Comparison of ENCODE assay signal across 16 cellular contexts in genomic region chr11:69009441-69010211, GRCh38. TPM values are rescaled to one million over a fixed set of nuclear protein-coding genes. Genes with fewer than 3 reads are reported as not detected.
DNase-seq lines count a peak whose midpoint lies in the region; ATAC-seq and TF ChIP-seq lines count a peak whose summit lies in the region.
"Had no signal": no experiment of that assay in that cellular context is flagged by ENCODE, and none has a peak within 500 bp of the region (broad histone marks: within the 10 kb centered on the region; RNA-seq: fewer than 3 reads in every experiment).

No MANE protein-coding gene starts in this region.

- H3K79me1 ChIP-seq in mesenchymal stem cell (replicated peaks; ENCODE audit: low read length, poor library complexity, severe bottlenecking): peaks cover 5% of the 10 kb centered on the region

- no peak overlapping the region for H2AFZ ChIP-seq in mesenchymal stem cell (ENCODE audit: low read depth, low read length)

- DNase-seq in HFF-Myc (ENCODE audit: extremely low read depth, low read depth) (no peak), astrocyte of the hippocampus (ENCODE audit: low read depth, low spot score) (peak; percentile 48), mesenchymal stem cell (peak; percentile 10), stomach (no peak), type B pancreatic cell (ENCODE audit: extremely low spot score, unreplicated experiment) (no peak), HCEC 1CT (no peak)
- DNase-seq: CD8-positive, alpha-beta T cell; immature natural killer cell; nucleus accumbens; WERI-Rb-1 had no signal

- H3K36me3 Mint-ChIP-seq in type B pancreatic cell: no peaks in the 10 kb centered on the region
- H3K36me3 Mint-ChIP-seq: CD8-positive, alpha-beta T cell; immature natural killer cell had no signal

- H2AK5ac ChIP-seq in mesenchymal stem cell (ENCODE audit: low read length, severe bottlenecking): peak overlapping the region; percentile 49

- no peak overlapping the region for H3K4me3 Mint-ChIP-seq in type B pancreatic cell
- H3K4me3 Mint-ChIP-seq: CD8-positive, alpha-beta T cell; central memory CD8-positive, alpha-beta T cell; immature natural killer cell had no signal

- peak overlapping the region in 1 of 2 experiments; percentile 46 for H3K14ac ChIP-seq in mesenchymal stem cell (ENCODE audit: low read length in 2 of 2)

- H2BK15ac ChIP-seq in mesenchymal stem cell (ENCODE audit: low read depth, poor library complexity, severe bottlenecking): peak overlapping the region; percentile 68

- H2BK120ac ChIP-seq in mesenchymal stem cell (ENCODE audit: low read depth, low read length): peak overlapping the region; percentile 59

- H3K4me1 ChIP-seq in mesenchymal stem cell (ENCODE audit: control insufficient read depth, insufficient read depth, low read depth, low read length): peaks cover 68% of the 10 kb centered on the region
- peaks cover 44 to 93% (median 75%) of the 10 kb centered on the region in 4 donors for H3K4me1 ChIP-seq in stomach

- H2BK5ac ChIP-seq in mesenchymal stem cell (ENCODE audit: low read depth, low read length, poor library complexity, severe bottlenecking): no peak overlapping the region

- H2BK12ac ChIP-seq in mesenchymal stem cell (ENCODE audit: low read length in 2 of 2): peak overlapping the region; percentile 79 to 89

- TF ChIP-seq CTCF in HFF-Myc (IDR thresholded peaks at IDR 0.05; ENCODE audit: low read depth, low read length, missing control alignments): no peak
- no peak for TF ChIP-seq CTCF in stomach (IDR thresholded peaks at IDR 0.05)
- no peak for TF ChIP-seq CTCF in type B pancreatic cell (conservative IDR thresholded peaks at IDR 0.05)

- H3K27ac Mint-ChIP-seq in type B pancreatic cell: no peak overlapping the region
- H3K27ac Mint-ChIP-seq: CD8-positive, alpha-beta T cell; immature natural killer cell had no signal

- peaks cover 16 to 32% of the 10 kb centered on the region in 2 experiments for H3K36me3 ChIP-seq in mesenchymal stem cell (ENCODE audit: control insufficient read depth in 1 of 2, insufficient read depth in 2 of 2, low read depth in 1 of 2, low read length in 2 of 2)
- peaks cover 14 to 23% (median 17%) of the 10 kb centered on the region in 4 donors for H3K36me3 ChIP-seq in stomach
- H3K36me3 ChIP-seq: WERI-Rb-1 had no signal

- H3K27me3 Mint-ChIP-seq in type B pancreatic cell: peaks cover 8% of the 10 kb centered on the region

- TF ChIP-seq EP300 in stomach (IDR thresholded peaks at IDR 0.05): no peak

- H3K27me3 ChIP-seq in mesenchymal stem cell (ENCODE audit: control insufficient read depth in 1 of 2, insufficient read depth in 1 of 2, low read length in 2 of 2) (no peaks in the 10 kb centered on the region), stomach (peaks cover 0 to 55% (median 36%) of the 10 kb centered on the region in 3 donors)

- H3K27ac ChIP-seq in mesenchymal stem cell (ENCODE audit: low read length, poor library complexity, severe bottlenecking) (no peak overlapping the region), stomach (peak overlapping the region; percentile 71 to 94 (median 90))
- H3K27ac ChIP-seq: WERI-Rb-1 had no signal

- intact Hi-C loops in stomach (cut with DNase I; ENCODE audit: low total_unique reads): no loop called here

- peaks cover 30% of the 10 kb centered on the region for H3K4me1 Mint-ChIP-seq in type B pancreatic cell (ENCODE audit: unreplicated experiment)
- H3K4me1 Mint-ChIP-seq: central memory CD8-positive, alpha-beta T cell had no signal

- peak overlapping the region; percentile 90 for H3K9ac ChIP-seq in mesenchymal stem cell (ENCODE audit: low read length)

- no peak overlapping the region for H3K4me2 ChIP-seq in mesenchymal stem cell (ENCODE audit: low read length, poor library complexity, severe bottlenecking)

- peak overlapping the region; percentile 74 for H3K4me3 ChIP-seq in HFF-Myc (replicated peaks; ENCODE audit: low read depth, low read length)
- H3K4me3 ChIP-seq in mesenchymal stem cell (ENCODE audit: insufficient read depth in 1 of 2, low read depth in 1 of 2, low read length in 2 of 2): peak overlapping the region in 1 of 2 experiments; percentile 95
- peak overlapping the region; percentile 50 to 61 (median 58) for H3K4me3 ChIP-seq in stomach

- ATAC-seq in HG03342 (IDR thresholded peaks at IDR 0.05; ENCODE audit: unreplicated experiment): no peak
- no peak for ATAC-seq in HG03196 (IDR thresholded peaks at IDR 0.05; ENCODE audit: unreplicated experiment)
- ATAC-seq: CD8-positive, alpha-beta T cell had no signal

- H4K91ac ChIP-seq in mesenchymal stem cell (ENCODE audit: low read length): peak overlapping the region; percentile 45

- H3K9me3 ChIP-seq in mesenchymal stem cell (ENCODE audit: control insufficient read depth, low read length) (no peaks in the 10 kb centered on the region), stomach (no peaks in the 10 kb centered on the region)

- H3K23ac ChIP-seq in mesenchymal stem cell (ENCODE audit: low read length in 2 of 2): no peak overlapping the region

- peak overlapping the region; percentile 10 for H4K8ac ChIP-seq in mesenchymal stem cell (ENCODE audit: low read length)

- WGBS in mesenchymal stem cell: 88% methylated on average over 14 of the region's 16 CpGs
- 61 to 77% (median 77%) methylated on average over 12 to 16 of the region's 16 CpGs for WGBS in stomach, 5 donors

- TF ChIP-seq POLR2A in stomach (IDR thresholded peaks at IDR 0.05): no peak

- peak overlapping the region; percentile 72 to 97 for H3K4ac ChIP-seq in mesenchymal stem cell (ENCODE audit: low read depth in 1 of 2, low read length in 2 of 2)

- H3K9me3 Mint-ChIP-seq in type B pancreatic cell: no peaks in the 10 kb centered on the region
- H3K9me3 Mint-ChIP-seq: CD8-positive, alpha-beta T cell; central memory CD8-positive, alpha-beta T cell; immature natural killer cell had no signal

- H3K18ac ChIP-seq in mesenchymal stem cell (ENCODE audit: low read depth in 1 of 2, low read length in 2 of 2): peak overlapping the region; percentile 82 to 92

RNA-seq across cellular contexts. Expression of gene MRGPRF, which starts 3.4 kb away (rescaled TPM):
- 28.0 TPM for polyA plus RNA-seq in mesenchymal stem cell (2013, experiment 1 of 2)
- polyA plus RNA-seq in mesenchymal stem cell (2013, experiment 2 of 2): 29.6 TPM
- total RNA-seq in stomach: 100 to 1,000 TPM in 1 of 5 donors, 10 to 100 TPM in 4; 16.2 to 123 (median 83.9) TPM
- 10 to 100 TPM in 1 of 3 donors, 1 to 10 TPM in 2; 6.7 to 23.4 (median 7.8) TPM for polyA plus RNA-seq in stomach
- total RNA-seq in type B pancreatic cell (ENCODE audit: low replicate concordance): 0.43 and 1.4 TPM in 2 replicates
- total RNA-seq: CD8-positive, alpha-beta T cell; RPMI7951 had no signal
- polyA plus RNA-seq: immature natural killer cell had no signal

RNA-seq across cellular contexts. Expression of gene MRGPRD, which starts 28.8 kb away (rescaled TPM):
- polyA plus RNA-seq in mesenchymal stem cell (2013, experiment 1 of 2): not detected
- not detected for polyA plus RNA-seq in mesenchymal stem cell (2013, experiment 2 of 2)
- total RNA-seq in stomach (under 1 TPM in 1 of 5 donors, not detected in 4; 0.92 TPM), type B pancreatic cell (ENCODE audit: low replicate concordance) (not detected in 2 replicates)
- polyA plus RNA-seq in stomach: not detected
- total RNA-seq: CD8-positive, alpha-beta T cell; LHCN-M2; RPMI7951; temporal lobe had no signal
- polyA plus RNA-seq: immature natural killer cell had no signal

RNA-seq across cellular contexts. Expression of gene TPCN2, which starts 39.1 kb away (rescaled TPM):
- 4.9 TPM for polyA plus RNA-seq in mesenchymal stem cell (2013, experiment 1 of 2)
- polyA plus RNA-seq in mesenchymal stem cell (2013, experiment 2 of 2): 4.7 TPM
- 10 to 100 TPM in 4 of 5 donors, 1 to 10 TPM in 1; 6.4 to 66.1 (median 33.0) TPM for total RNA-seq in stomach
- 10 to 100 TPM; 16.4 to 29.8 (median 19.7) TPM for polyA plus RNA-seq in stomach
- 19.5 and 20.7 TPM in 2 replicates for total RNA-seq in type B pancreatic cell (ENCODE audit: low replicate concordance)

Comparison
In these comparisons a context has a peak if more than half of its experiments do, and no peak if none do; other contexts are left out.
1. DNase-seq: peak in astrocyte of the hippocampus (single experiment) and mesenchymal stem cell (single experiment); none in HFF-Myc (single experiment), stomach (single experiment), type B pancreatic cell (single experiment) and HCEC 1CT (single experiment).